Comparison of ENCODE assay signal across 33 cellular contexts in genomic region chr6:85298553-85298952, GRCh38.
"Had no signal": no experiment of that assay in that cellular context is flagged by ENCODE, and none has a peak within 500 bp of the region (broad histone marks: within the 10 kb centered on the region; RNA-seq: fewer than 3 reads in every experiment).

No MANE protein-coding gene starts in this region.

- H3K4me3 ChIP-seq: adrenal gland, body of pancreas had no signal

- ATAC-seq: activated CD8-positive, alpha-beta T cell treated with anti-CD3 and anti-CD28 coated beads for 36 hours; activated naive CD4-positive, alpha-beta T cell treated with anti-CD3 and anti-CD28 coated beads, Interleukin-2, amount 50 U/mL, for 72 hours; activated T-cell treated with anti-CD3 and anti-CD28 coated beads, Interleukin-2, amount 50 U/mL, for 4 hours; activated T-cell treated with anti-CD3 and anti-CD28 coated beads, Interleukin-2, amount 50 U/mL, for 72 hours; activated T-helper 17 cell treated with anti-CD3 and anti-CD28 coated beads, Interleukin-2, amount 50 U/mL, for 72 hours; body of pancreas had no signal

- H3K27me3 ChIP-seq: adrenal gland, body of pancreas, brain microvascular endothelial cell had no signal

- H3K4me1 ChIP-seq: adrenal gland, body of pancreas had no signal

- H3K27ac ChIP-seq: adrenal gland, body of pancreas, brain microvascular endothelial cell, VCaP had no signal

- FAIRE-seq: astrocyte, TTC549 had no signal

- H3K36me3 ChIP-seq: adrenal gland, brain microvascular endothelial cell had no signal

- DNase-seq: activated B cell treated with CpG ODN at 0.5 μM for 24 hours; activated CD4-positive, alpha-beta memory T cell treated with anti-CD3 and anti-CD28 coated beads for 36 hours; activated CD4-positive, alpha-beta T cell treated with anti-CD3 and anti-CD28 coated beads for 4 hours; activated CD4-positive, alpha-beta T cell treated with anti-CD3 and anti-CD28 coated beads, Interleukin-2, amount 10 ng/mL, durations not matched to agents 24 days and 14 days; activated CD4-positive, alpha-beta T cell treated with anti-CD3 and anti-CD28 coated beads, Interleukin-2, amount 50 U/mL, for 1 hour; activated CD4-positive, alpha-beta T cell treated with anti-CD3 and anti-CD28 coated beads, Interleukin-2, amount 50 U/mL, for 4 hours; activated CD4-positive, CD25-positive, alpha-beta regulatory T cell treated with anti-CD3 and anti-CD28 coated beads, Interleukin-2, amount 50 U/mL, for 72 hours; activated CD8-positive, alpha-beta memory T cell treated with anti-CD3 and anti-CD28 coated beads, Interleukin-2, amount 50 U/mL, for 4 hours; activated CD8-positive, alpha-beta T cell treated with anti-CD3 and anti-CD28 coated beads for 36 hours; activated effector memory CD4-positive, alpha-beta T cell treated with anti-CD3 and anti-CD28 coated beads, Interleukin-2, amount 50 U/mL, for 16 hours; activated gamma-delta T cell treated with Interleukin-2 at 50 U/mL for 16 hours; activated naive CD4-positive, alpha-beta T cell; activated naive CD4-positive, alpha-beta T cell treated with anti-CD3 and anti-CD28 coated beads for 36 hours; activated naive CD4-positive, alpha-beta T cell treated with anti-CD3 and anti-CD28 coated beads, Interleukin-2, amount 50 U/mL, for 16 hours; activated naive CD8-positive, alpha-beta T cell treated with anti-CD3 and anti-CD28 coated beads for 36 hours; activated T-cell treated with anti-CD3 and anti-CD28 coated beads for 4 hours; activated T-cell treated with anti-CD3 and anti-CD28 coated beads, Interleukin-2, amount 50 U/mL, for 1 hour; activated T-cell treated with anti-CD3 and anti-CD28 coated beads, Interleukin-2, amount 50 U/mL, for 4 hours; activated T-cell treated with anti-CD3 and anti-CD28 coated beads, Interleukin-2, amount 50 U/mL, for 72 hours; adrenal gland; amniotic stem cell; aorta; body of pancreas; brain microvascular endothelial cell; central memory CD4-positive, alpha-beta T cell; T-helper 1 cell; T-helper 2 cell; T-helper 9 cell had no signal
